ENCODE assay signal across 8 cellular contexts in the genomic region with DNA sequence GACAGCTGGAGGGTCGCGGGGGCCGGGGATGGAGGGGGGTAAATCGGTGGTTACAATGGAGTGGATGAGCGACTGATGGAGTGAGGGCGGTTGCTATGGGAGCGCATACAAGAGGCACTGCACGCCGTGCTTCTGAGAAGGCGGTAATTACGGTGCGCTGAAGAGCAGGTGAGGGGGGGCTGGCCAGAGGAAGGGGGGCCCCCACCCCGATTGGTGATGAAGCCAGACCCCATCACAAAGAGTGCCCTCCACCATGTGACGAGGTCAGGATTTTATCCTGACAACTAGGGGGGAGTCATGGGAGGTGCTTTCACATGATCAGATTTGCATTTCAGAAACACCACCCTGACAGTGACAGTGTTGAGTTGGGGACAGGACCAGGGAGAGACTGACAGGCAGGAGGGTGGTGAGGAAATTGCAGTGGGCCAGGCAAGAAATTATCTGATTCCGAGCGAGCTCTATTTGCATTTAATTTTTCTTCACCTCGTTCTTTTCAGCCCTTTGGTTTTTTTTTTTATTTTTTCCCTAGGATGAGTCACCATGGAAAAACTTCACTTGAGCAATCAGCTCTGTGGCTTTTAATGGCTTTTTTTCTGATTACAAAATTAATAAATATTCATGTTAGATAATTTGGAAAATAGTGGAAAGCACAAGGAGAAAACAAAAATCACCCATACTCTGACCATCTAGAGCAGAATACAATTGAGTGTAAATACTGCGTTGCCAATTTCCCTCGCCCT. TPM values are rescaled to one million over a fixed set of nuclear protein-coding genes. Genes with fewer than 3 reads are reported as not detected.
A peak's percentile ranks its signal among the peaks of the same experiment; 100 is the strongest.
DNase-seq lines count a peak whose midpoint lies in the region; ATAC-seq and TF ChIP-seq lines count a peak whose summit lies in the region.

No MANE protein-coding gene starts in this region.

- ATAC-seq in activated CD8-positive, alpha-beta T cell treated with anti-CD3 and anti-CD28 coated beads for 36 hours = no peak
- ATAC-seq in GM19463 (IDR thresholded peaks at IDR 0.05; ENCODE audit: unreplicated experiment) (no peak), HG03521 (IDR thresholded peaks at IDR 0.05; ENCODE audit: unreplicated experiment) (no peak), GM21786 (IDR thresholded peaks at IDR 0.05; ENCODE audit: unreplicated experiment) (no peak)

- CTCF ChIA-PET in activated CD8-positive, alpha-beta T cell treated with anti-CD3 and anti-CD28 coated beads for 36 hours (lab: Charles Lee) = no interaction called here

- H3K36me3 Mint-ChIP-seq in nephron progenitor cell (ENCODE audit: low read depth) = no peaks in the 10 kb centered on the region
- no peaks in the 10 kb centered on the region for H3K36me3 Mint-ChIP-seq in activated CD8-positive, alpha-beta T cell treated with anti-CD3 and anti-CD28 coated beads for 36 hours (ENCODE audit: low read depth)

- DNase-seq in AG20443 (ENCODE audit: low spot score) (peak; percentile 60), NCI-H2081 treated with DMSO at 0.1 percent for 48 hours (lab: John Stamatoyannopoulos, UW) (peak; percentile 32), coronary artery (ENCODE audit: low spot score) (no peak), nephron progenitor cell (no peak)
- DNase-seq in activated CD8-positive, alpha-beta T cell treated with anti-CD3 and anti-CD28 coated beads for 36 hours = no peak

- intact Hi-C loops in activated CD8-positive, alpha-beta T cell treated with anti-CD3 and anti-CD28 coated beads for 36 hours (cut with micrococcal nuclease) = no loop called here

- peak overlapping the region; percentile 38 to 81 for H3K27ac ChIP-seq in coronary artery

- H3K9me3 Mint-ChIP-seq in nephron progenitor cell = no peaks in the 10 kb centered on the region
- H3K9me3 Mint-ChIP-seq in activated CD8-positive, alpha-beta T cell treated with anti-CD3 and anti-CD28 coated beads for 36 hours = no peaks in the 10 kb centered on the region

- H3K27me3 Mint-ChIP-seq in nephron progenitor cell (ENCODE audit: low read depth, poor library complexity) = no peaks in the 10 kb centered on the region
- H3K27me3 Mint-ChIP-seq in activated CD8-positive, alpha-beta T cell treated with anti-CD3 and anti-CD28 coated beads for 36 hours = no peaks in the 10 kb centered on the region

- POLR2A ChIA-PET in activated CD8-positive, alpha-beta T cell treated with anti-CD3 and anti-CD28 coated beads for 36 hours (lab: Charles Lee) = no interaction called here

- TF ChIP-seq CTCF in coronary artery (IDR thresholded peaks at IDR 0.05) = no peak
- no peak for TF ChIP-seq CTCF in nephron progenitor cell (IDR thresholded peaks at IDR 0.05)
- TF ChIP-seq CTCF in activated CD8-positive, alpha-beta T cell treated with anti-CD3 and anti-CD28 coated beads for 36 hours (IDR thresholded peaks at IDR 0.05) = no peak

- H3K4me3 Mint-ChIP-seq in nephron progenitor cell = peak overlapping the region; percentile 15
- H3K4me3 Mint-ChIP-seq in activated CD8-positive, alpha-beta T cell treated with anti-CD3 and anti-CD28 coated beads for 36 hours = no peak overlapping the region

- H3K4me3 ChIP-seq in coronary artery = peak overlapping the region; percentile 14

- peaks cover 83% of the 10 kb centered on the region for H3K4me1 Mint-ChIP-seq in nephron progenitor cell
- H3K4me1 Mint-ChIP-seq in activated CD8-positive, alpha-beta T cell treated with anti-CD3 and anti-CD28 coated beads for 36 hours (ENCODE audit: low read depth) = peaks cover 21% of the 10 kb centered on the region

- peak overlapping the region; percentile 98 for H3K27ac Mint-ChIP-seq in nephron progenitor cell
- H3K27ac Mint-ChIP-seq in activated CD8-positive, alpha-beta T cell treated with anti-CD3 and anti-CD28 coated beads for 36 hours = no peak overlapping the region

RNA-seq across cellular contexts. Expression of a gene that starts 7.9 kb away (rescaled TPM):
- under 1 TPM; 0.25 to 0.88 TPM for total RNA-seq in activated CD8-positive, alpha-beta T cell treated with anti-CD3 and anti-CD28 coated beads for 36 hours

RNA-seq across cellular contexts. Expression of a gene that starts 27.8 kb away (rescaled TPM):
- not detected for total RNA-seq in activated CD8-positive, alpha-beta T cell treated with anti-CD3 and anti-CD28 coated beads for 36 hours

RNA-seq across cellular contexts. Expression of a gene that starts 59.5 kb away (rescaled TPM):
- not detected for total RNA-seq in activated CD8-positive, alpha-beta T cell treated with anti-CD3 and anti-CD28 coated beads for 36 hours

Comparison
In these comparisons a context has a peak if more than half of its experiments do, and no peak if none do; other contexts are left out.
1. DNase-seq: peak in AG20443 (single experiment) and NCI-H2081 treated with DMSO at 0.1 percent for 48 hours (single experiment); none in coronary artery (single experiment), nephron progenitor cell (single experiment) and activated CD8-positive, alpha-beta T cell treated with anti-CD3 and anti-CD28 coated beads for 36 hours (single experiment).